ENCODE assay signal across 20 cellular contexts in genomic region chr10:98251399-98251798, GRCh38. TPM values are rescaled to one million over a fixed set of nuclear protein-coding genes. Genes with fewer than 3 reads are reported as not detected.
"Had no signal": no experiment of that assay in that cellular context is flagged by ENCODE, and none has a peak within 500 bp of the region (broad histone marks: within the 10 kb centered on the region; RNA-seq: fewer than 3 reads in every experiment).

No MANE protein-coding gene starts in this region.

- H3K4me1 ChIP-seq: left lung, right atrium auricular region had no signal

- DNase-seq: activated B cell treated with CpG ODN at 0.5 μM for 24 hours; activated CD4-positive, alpha-beta T cell treated with anti-CD3 and anti-CD28 coated beads for 36 hours; activated CD4-positive, alpha-beta T cell treated with anti-CD3 and anti-CD28 coated beads, Interleukin-2, amount 50 U/mL, for 4 hours; activated effector memory CD4-positive, alpha-beta T cell treated with Interleukin-2 at 50 U/mL for 16 hours; activated naive CD4-positive, alpha-beta T cell treated with anti-CD3 and anti-CD28 coated beads for 36 hours; activated naive CD8-positive, alpha-beta T cell treated with anti-CD3 and anti-CD28 coated beads, Interleukin-2, amount 10 ng/mL, durations not matched to agents 7 days and 5 days; activated T-cell treated with anti-CD3 and anti-CD28 coated beads, Interleukin-2, amount 50 U/mL, for 72 hours; amniotic stem cell; effector memory CD8-positive, alpha-beta T cell; left lung; occipital lobe; stimulated activated CD4-positive, alpha-beta T cell treated with anti-CD3 and anti-CD28 coated beads, Interleukin-4, amount 100 ng/mL, for 24 hours; stimulated activated naive CD8-positive, alpha-beta T cell treated with anti-CD3 and anti-CD28 coated beads, Interleukin-15, Interleukin-2, amounts not matched to agents 100 U/mL and 50 U/mL, for 24 hours; T-helper 9 cell; thyroid gland had no signal

- H3K9me3 ChIP-seq: breast epithelium, left lung, right atrium auricular region, thyroid gland had no signal

- H3K27ac ChIP-seq: left lung, right atrium auricular region, thyroid gland had no signal

- H3K36me3 ChIP-seq: breast epithelium had no signal

- H3K4me3 ChIP-seq: breast epithelium, left lung, right atrium auricular region, thyroid gland had no signal

- H3K27me3 ChIP-seq: breast epithelium, left lung, right atrium auricular region, thyroid gland had no signal

- ATAC-seq: activated CD4-positive, alpha-beta T cell treated with anti-CD3 and anti-CD28 coated beads for 36 hours; activated T-cell treated with anti-CD3 and anti-CD28 coated beads, Interleukin-2, amount 50 U/mL, for 72 hours; effector memory CD8-positive, alpha-beta T cell; left lung; stimulated activated naive CD8-positive, alpha-beta T cell treated with anti-CD3 and anti-CD28 coated beads, Interleukin-15, Interleukin-2, amounts not matched to agents 100 U/mL and 50 U/mL, for 24 hours; T-cell had no signal

RNA-seq across cellular contexts. Expression of gene LOXL4, which starts 16.6 kb away (rescaled TPM):
- total RNA-seq: activated B cell treated with CpG ODN at 0.5 μM for 24 hours; activated CD4-positive, alpha-beta T cell treated with anti-CD3 and anti-CD28 coated beads for 36 hours; activated CD8-positive, alpha-beta memory T cell treated with anti-CD3 and anti-CD28 coated beads for 36 hours; activated naive CD4-positive, alpha-beta T cell treated with anti-CD3 and anti-CD28 coated beads for 36 hours; activated naive CD8-positive, alpha-beta T cell treated with anti-CD3 and anti-CD28 coated beads, Interleukin-2, amount 10 ng/mL, durations not matched to agents 7 days and 5 days; activated T-cell treated with anti-CD3 and anti-CD28 coated beads, Interleukin-2, amount 50 U/mL, for 72 hours had no signal
- polyA plus RNA-seq: neural cell had no signal
